ENCODE assay signal across 2 cellular contexts in the genomic region with DNA sequence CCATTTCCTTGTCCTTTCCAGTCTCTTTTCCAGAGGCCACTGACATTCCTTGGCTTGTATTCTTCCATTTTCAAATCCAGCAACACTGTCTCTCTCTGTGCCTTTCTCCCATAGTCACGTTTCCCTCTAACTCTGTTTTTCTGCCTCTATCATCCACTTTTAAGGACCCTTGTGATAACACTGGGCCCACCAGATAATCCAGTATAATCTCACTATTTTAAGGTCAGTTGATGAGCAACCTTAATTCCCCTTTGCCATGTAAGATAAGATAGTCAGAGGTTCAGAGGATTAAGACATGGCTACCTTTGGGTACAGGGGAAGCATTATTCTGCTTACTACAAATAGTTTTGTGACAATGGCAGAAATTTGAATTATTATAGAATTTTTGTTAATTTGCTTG.
TF ChIP-seq lines count a peak whose summit lies in the region.

No MANE protein-coding gene starts in this region.

TF ChIP-seq in K562, 482 proteins besides CTCF, POLR2A, EP300 and RAD21:
- no peak for TF ChIP-seq DNMT1 (IDR thresholded peaks at IDR 0.05)
- TF ChIP-seq CBFA2T2 (conservative IDR thresholded peaks at IDR 0.05): peak; percentile 44
- peak; percentile 20; the same call in 1 of the 2 replicates for TF ChIP-seq TAL1 (IDR thresholded peaks at IDR 0.05)
- TF ChIP-seq CBFA2T3 (IDR thresholded peaks at IDR 0.05): peak; percentile 68
- TF ChIP-seq ARID1B (IDR thresholded peaks at IDR 0.05): peak; percentile 43; the same call in 1 of the 2 replicates

TF ChIP-seq in HepG2, 621 proteins besides CTCF, POLR2A, EP300 and RAD21:
- TF ChIP-seq, protein P1, sequence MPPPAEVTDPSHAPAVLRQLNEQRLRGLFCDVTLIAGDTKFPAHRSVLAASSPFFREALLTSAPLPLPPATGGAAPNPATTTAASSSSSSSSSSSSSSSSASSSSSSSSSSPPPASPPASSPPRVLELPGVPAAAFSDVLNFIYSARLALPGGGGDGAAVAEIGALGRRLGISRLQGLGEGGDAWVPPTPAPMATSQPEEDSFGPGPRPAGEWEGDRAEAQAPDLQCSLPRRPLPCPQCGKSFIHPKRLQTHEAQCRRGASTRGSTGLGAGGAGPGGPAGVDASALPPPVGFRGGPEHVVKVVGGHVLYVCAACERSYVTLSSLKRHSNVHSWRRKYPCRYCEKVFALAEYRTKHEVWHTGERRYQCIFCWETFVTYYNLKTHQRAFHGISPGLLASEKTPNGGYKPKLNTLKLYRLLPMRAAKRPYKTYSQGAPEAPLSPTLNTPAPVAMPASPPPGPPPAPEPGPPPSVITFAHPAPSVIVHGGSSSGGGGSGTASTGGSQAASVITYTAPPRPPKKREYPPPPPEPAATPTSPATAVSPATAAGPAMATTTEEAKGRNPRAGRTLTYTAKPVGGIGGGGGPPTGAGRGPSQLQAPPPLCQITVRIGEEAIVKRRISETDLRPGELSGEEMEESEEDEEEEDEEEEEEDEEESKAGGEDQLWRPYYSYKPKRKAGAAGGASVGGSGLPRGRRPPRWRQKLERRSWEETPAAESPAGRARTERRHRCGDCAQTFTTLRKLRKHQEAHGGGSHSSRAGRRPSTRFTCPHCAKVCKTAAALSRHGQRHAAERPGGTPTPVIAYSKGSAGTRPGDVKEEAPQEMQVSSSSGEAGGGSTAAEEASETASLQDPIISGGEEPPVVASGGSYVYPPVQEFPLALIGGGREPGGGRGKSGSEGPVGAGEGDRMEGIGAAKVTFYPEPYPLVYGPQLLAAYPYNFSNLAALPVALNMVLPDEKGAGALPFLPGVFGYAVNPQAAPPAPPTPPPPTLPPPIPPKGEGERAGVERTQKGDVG (CRISPR knock-in tag; IDR thresholded peaks at IDR 0.05; ENCODE audit: borderline replicate concordance): no peak
- TF ChIP-seq PITX1 (CRISPR knock-in tag; IDR thresholded peaks at IDR 0.05) (no peak), ZNF207 (IDR thresholded peaks at IDR 0.05; ENCODE audit: borderline replicate concordance) (no peak), ZNF282 (IDR thresholded peaks at IDR 0.05; ENCODE audit: partially characterized antibody) (no peak), RELA (CRISPR knock-in tag; IDR thresholded peaks at IDR 0.05) (no peak), ATAD3A (CRISPR knock-in tag; IDR thresholded peaks at IDR 0.05) (no peak), DNMT1 (CRISPR knock-in tag; IDR thresholded peaks at IDR 0.05) (no peak), ATF1 (CRISPR knock-in tag; IDR thresholded peaks at IDR 0.05) (no peak), HMG20A (CRISPR knock-in tag; IDR thresholded peaks at IDR 0.05; ENCODE audit: borderline replicate concordance) (no peak), KMT2A (CRISPR knock-in tag; IDR thresholded peaks at IDR 0.05) (no peak)
- TF ChIP-seq, protein P2, sequence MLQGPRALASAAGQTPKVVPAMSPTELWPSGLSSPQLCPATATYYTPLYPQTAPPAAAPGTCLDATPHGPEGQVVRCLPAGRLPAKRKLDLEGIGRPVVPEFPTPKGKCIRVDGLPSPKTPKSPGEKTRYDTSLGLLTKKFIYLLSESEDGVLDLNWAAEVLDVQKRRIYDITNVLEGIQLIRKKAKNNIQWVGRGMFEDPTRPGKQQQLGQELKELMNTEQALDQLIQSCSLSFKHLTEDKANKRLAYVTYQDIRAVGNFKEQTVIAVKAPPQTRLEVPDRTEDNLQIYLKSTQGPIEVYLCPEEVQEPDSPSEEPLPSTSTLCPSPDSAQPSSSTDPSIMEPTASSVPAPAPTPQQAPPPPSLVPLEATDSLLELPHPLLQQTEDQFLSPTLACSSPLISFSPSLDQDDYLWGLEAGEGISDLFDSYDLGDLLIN (CRISPR knock-in tag; IDR thresholded peaks at IDR 0.05; ENCODE audit: borderline replicate concordance): no peak
- TF ChIP-seq, protein P3, sequence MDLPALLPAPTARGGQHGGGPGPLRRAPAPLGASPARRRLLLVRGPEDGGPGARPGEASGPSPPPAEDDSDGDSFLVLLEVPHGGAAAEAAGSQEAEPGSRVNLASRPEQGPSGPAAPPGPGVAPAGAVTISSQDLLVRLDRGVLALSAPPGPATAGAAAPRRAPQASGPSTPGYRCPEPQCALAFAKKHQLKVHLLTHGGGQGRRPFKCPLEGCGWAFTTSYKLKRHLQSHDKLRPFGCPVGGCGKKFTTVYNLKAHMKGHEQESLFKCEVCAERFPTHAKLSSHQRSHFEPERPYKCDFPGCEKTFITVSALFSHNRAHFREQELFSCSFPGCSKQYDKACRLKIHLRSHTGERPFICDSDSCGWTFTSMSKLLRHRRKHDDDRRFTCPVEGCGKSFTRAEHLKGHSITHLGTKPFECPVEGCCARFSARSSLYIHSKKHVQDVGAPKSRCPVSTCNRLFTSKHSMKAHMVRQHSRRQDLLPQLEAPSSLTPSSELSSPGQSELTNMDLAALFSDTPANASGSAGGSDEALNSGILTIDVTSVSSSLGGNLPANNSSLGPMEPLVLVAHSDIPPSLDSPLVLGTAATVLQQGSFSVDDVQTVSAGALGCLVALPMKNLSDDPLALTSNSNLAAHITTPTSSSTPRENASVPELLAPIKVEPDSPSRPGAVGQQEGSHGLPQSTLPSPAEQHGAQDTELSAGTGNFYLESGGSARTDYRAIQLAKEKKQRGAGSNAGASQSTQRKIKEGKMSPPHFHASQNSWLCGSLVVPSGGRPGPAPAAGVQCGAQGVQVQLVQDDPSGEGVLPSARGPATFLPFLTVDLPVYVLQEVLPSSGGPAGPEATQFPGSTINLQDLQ (CRISPR knock-in tag; IDR thresholded peaks at IDR 0.05): no peak
